In the genomic region with DNA sequence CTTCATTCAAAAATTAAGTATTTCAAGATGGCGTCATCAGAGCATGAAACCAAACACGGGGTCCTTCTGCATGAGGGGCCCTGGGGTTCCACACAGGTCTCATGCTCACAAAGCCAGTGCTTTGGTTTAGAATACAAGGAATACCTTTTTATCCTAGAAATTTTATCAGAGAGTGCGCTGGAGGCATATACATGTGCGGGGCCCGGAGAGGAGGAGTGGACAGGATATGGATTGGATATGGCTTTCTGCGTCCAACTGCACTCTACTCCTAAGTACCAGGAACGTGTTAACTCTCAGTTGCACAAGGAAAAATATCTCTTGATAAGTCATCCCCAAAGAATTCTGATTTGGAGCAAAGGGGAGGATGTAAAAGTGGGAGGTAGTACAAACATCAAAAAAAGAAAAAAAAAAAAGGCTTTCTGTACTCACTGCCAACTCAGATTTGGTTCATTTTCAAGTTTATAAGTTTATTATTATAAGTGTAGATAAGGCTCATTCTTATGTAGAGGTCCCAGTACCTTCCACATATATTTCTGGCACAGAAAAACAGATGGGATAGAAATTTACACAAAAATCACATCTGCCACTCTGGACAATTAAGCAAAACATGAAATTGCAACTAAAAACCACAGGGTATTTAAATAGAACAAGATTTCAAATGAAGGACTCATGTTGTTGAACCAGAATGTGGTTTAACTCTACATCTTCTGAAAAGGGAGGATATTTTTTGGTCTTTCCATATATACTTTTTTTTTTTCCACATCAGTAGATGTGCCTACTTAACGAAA, we compare ENCODE assay signal across 12 cellular contexts.
DNase-seq lines count a peak whose midpoint lies in the region; ATAC-seq and TF ChIP-seq lines count a peak whose summit lies in the region.
"Had no signal": no experiment of that assay in that cellular context is flagged by ENCODE, and none has a peak within 500 bp of the region (broad histone marks: within the 10 kb centered on the region; RNA-seq: fewer than 3 reads in every experiment).

No MANE protein-coding gene starts in this region.

- TF ChIP-seq CTCF in ascending aorta (IDR thresholded peaks at IDR 0.05) = no peak
- no peak for TF ChIP-seq CTCF in right atrium auricular region (IDR thresholded peaks at IDR 0.05)
- TF ChIP-seq CTCF in thoracic aorta (IDR thresholded peaks at IDR 0.05) = no peak
- TF ChIP-seq CTCF in lower lobe of right lung (IDR thresholded peaks at IDR 0.05) = no peak
- no peak for TF ChIP-seq CTCF in GM20000 (IDR thresholded peaks at IDR 0.05; ENCODE audit: extremely low read depth, missing control alignments)

- intact Hi-C loops in ascending aorta (cut with DNase I) = loop anchor here (5.0 kb wide), 2 partner anchors 60 to 210 kb away; a partner anchor contains a TSS
- intact Hi-C loops in lower lobe of right lung (cut with DNase I) = no loop called here

- ATAC-seq in thoracic aorta (ENCODE audit: insufficient number of reproducible peaks, low FRiP score, low read depth) (no peak), lower lobe of right lung (no peak)

- H3K9me3 ChIP-seq in ascending aorta (no peaks in the 10 kb centered on the region), right atrium auricular region (no peaks in the 10 kb centered on the region), thoracic aorta (no peaks in the 10 kb centered on the region), lower lobe of right lung (no peaks in the 10 kb centered on the region)

- no peaks in the 10 kb centered on the region for H3K36me3 ChIP-seq in ascending aorta
- no peaks in the 10 kb centered on the region for H3K36me3 ChIP-seq in right atrium auricular region
- H3K36me3 ChIP-seq in thoracic aorta = no peaks in the 10 kb centered on the region
- no peaks in the 10 kb centered on the region for H3K36me3 ChIP-seq in lower lobe of right lung

- H3K4me3 ChIP-seq in ascending aorta (no peak overlapping the region), right atrium auricular region (no peak overlapping the region), thoracic aorta (no peak overlapping the region), lower lobe of right lung (no peak overlapping the region)

- no peaks in the 10 kb centered on the region for H3K27me3 ChIP-seq in ascending aorta
- no peaks in the 10 kb centered on the region for H3K27me3 ChIP-seq in right atrium auricular region
- no peaks in the 10 kb centered on the region for H3K27me3 ChIP-seq in thoracic aorta (replicated peaks; ENCODE audit: insufficient read depth)
- no peaks in the 10 kb centered on the region for H3K27me3 ChIP-seq in lower lobe of right lung (ENCODE audit: low read depth)

- H3K27ac ChIP-seq in ascending aorta (peak overlapping the region; percentile 74 to 82), right atrium auricular region (peak overlapping the region; percentile 8 to 73), thoracic aorta (peak overlapping the region; percentile 54 to 69), lower lobe of right lung (no peak overlapping the region)
- H3K27ac ChIP-seq: parathyroid adenoma had no signal

- DNase-seq in HCEC 1CT (peak; percentile 97), ascending aorta (ENCODE audit: low spot score in 2 of 2) (no peak), right atrium auricular region (ENCODE audit: low spot score) (no peak), thoracic aorta (ENCODE audit: low spot score) (no peak), NCI-H748 (lab: John Stamatoyannopoulos, UW; ENCODE audit: unreplicated experiment) (no peak), lower lobe of right lung (no peak), GM20000 (ENCODE audit: low spot score) (no peak), nucleus accumbens (lab: John Stamatoyannopoulos, UW) (no peak)
- DNase-seq: glutamatergic neuron; NCI-H510A treated with DMSO at 0.1 percent for 48 hours; stimulated activated naive CD4-positive, alpha-beta T cell had no signal

- H3K4me1 ChIP-seq in ascending aorta (peaks cover 0 to 47% of the 10 kb centered on the region in 2 donors), right atrium auricular region (peaks cover 0 to 76% of the 10 kb centered on the region in 2 donors), thoracic aorta (ENCODE audit: control insufficient read depth in 1 of 2, low read depth in 2 of 2) (peaks cover 30 to 71% of the 10 kb centered on the region in 2 donors), lower lobe of right lung (peaks cover 32% of the 10 kb centered on the region)
